In genomic region chr22:29480262-29480511, GRCh38 we compare ENCODE assay signal across 15 cellular contexts. TPM values are rescaled to one million over a fixed set of nuclear protein-coding genes. Genes with fewer than 3 reads are reported as not detected.
DNase-seq lines count a peak whose midpoint lies in the region.
"Had no signal": no experiment of that assay in that cellular context is flagged by ENCODE, and none has a peak within 500 bp of the region (broad histone marks: within the 10 kb centered on the region; RNA-seq: fewer than 3 reads in every experiment).

No MANE protein-coding gene starts in this region.

- no peaks in the 10 kb centered on the region for H4K20me1 ChIP-seq in GM23248 (ENCODE audit: insufficient read depth)

- no peaks in the 10 kb centered on the region for H3K36me3 ChIP-seq in GM23248 (ENCODE audit: low read depth)
- H3K36me3 ChIP-seq in iPS-15b (ENCODE audit: control insufficient read depth, insufficient read depth, low read length), result peaks cover 11% of the 10 kb centered on the region
- no peaks in the 10 kb centered on the region for H3K36me3 ChIP-seq in skeletal muscle satellite cell (ENCODE audit: insufficient read depth, low read length)

- H3K9me3 ChIP-seq in GM23248 (ENCODE audit: low read depth) (no peaks in the 10 kb centered on the region), iPS-15b (ENCODE audit: control insufficient read depth, insufficient read depth, low read length) (no peaks in the 10 kb centered on the region), skeletal muscle satellite cell (replicated peaks; ENCODE audit: low read length) (no peaks in the 10 kb centered on the region)

- 5 to 6% methylated on average over 29 to 39 of the region's 39 CpGs for WGBS in GM23248 (ENCODE audit: low coverage in 1 of 2, low lambda C conversion rate in 2 of 2, missing lambda C conversion rate in 2 of 2), 2 experiments

- in situ Hi-C loops in GM23248 (cut with MboI), result no loop called here

- H3K4me2 ChIP-seq in GM23248 (ENCODE audit: unreplicated experiment), result no peak overlapping the region
- H3K4me2 ChIP-seq in skeletal muscle satellite cell (ENCODE audit: low read length), result peak overlapping the region; percentile 77

- DNase-seq in GM23248 (no peak), posterior vena cava (ENCODE audit: low spot score) (no peak), SHP77 (lab: John Stamatoyannopoulos, UW) (no peak)
- no peak for DNase-seq in stimulated activated CD8-positive, alpha-beta memory T cell treated with anti-CD3 and anti-CD28 coated beads, Interleukin-4, amount 100 ng/mL, for 48 hours
- no peak for DNase-seq in activated CD4-positive, alpha-beta T cell treated with anti-CD3 and anti-CD28 coated beads, Interleukin-2, amount 50 U/mL, for 48 hours
- DNase-seq: NCI-H2171 had no signal

- no peaks in the 10 kb centered on the region for H3K79me2 ChIP-seq in GM23248 (ENCODE audit: insufficient read depth)

- peaks cover 42% of the 10 kb centered on the region for H3K27me3 ChIP-seq in GM23248 (replicated peaks; ENCODE audit: insufficient read depth)
- peaks cover 35% of the 10 kb centered on the region for H3K27me3 ChIP-seq in iPS-15b (ENCODE audit: control insufficient read depth, insufficient read depth, low read length)
- peaks cover 67% of the 10 kb centered on the region for H3K27me3 ChIP-seq in skeletal muscle satellite cell (ENCODE audit: control insufficient read depth, insufficient read depth, low read length)

- no peak overlapping the region for H3K27ac ChIP-seq in GM23248
- peak overlapping the region; percentile 55 for H3K27ac ChIP-seq in angular gyrus (ENCODE audit: low read depth, low read length)

- intact Hi-C loops in posterior vena cava (cut with DNase I), result no loop called here

- H3F3A ChIP-seq in GM23248 (ENCODE audit: insufficient read depth), result no peaks in the 10 kb centered on the region

- no peaks in the 10 kb centered on the region for H3K9me2 ChIP-seq in GM23248 (ENCODE audit: insufficient read depth)

- H3K4me1 ChIP-seq in GM23248 (ENCODE audit: insufficient read depth) (no peaks in the 10 kb centered on the region), iPS-15b (ENCODE audit: control insufficient read depth, insufficient read depth, low read length) (peaks cover 14% of the 10 kb centered on the region), skeletal muscle satellite cell (ENCODE audit: control insufficient read depth, insufficient read depth, low read length) (peaks cover 20% of the 10 kb centered on the region)

- H3K4me3 ChIP-seq in GM23248, result peak overlapping the region; percentile 49; the same call in 1 of the 2 replicates
- H3K4me3 ChIP-seq in iPS-15b (ENCODE audit: low read depth, low read length), result peak overlapping the region; percentile 74
- H3K4me3 ChIP-seq in skeletal muscle satellite cell (ENCODE audit: low read length), result peak overlapping the region; percentile 64

- H3K9ac ChIP-seq in GM23248, result no peak overlapping the region
- no peak overlapping the region for H3K9ac ChIP-seq in iPS-15b (ENCODE audit: low read depth, low read length)
- no peak overlapping the region for H3K9ac ChIP-seq in skeletal muscle satellite cell (ENCODE audit: low read depth, low read length)

- H2AFZ ChIP-seq in GM23248, result no peak overlapping the region

RNA-seq across cellular contexts. Expression of gene NEFH, which starts 0.2 kb away (rescaled TPM):
- 0.51 and 0.65 TPM in 2 replicates for total RNA-seq in GM23248 (2014; rRNA removed; shearing (Covaris generic))
- polyA plus RNA-seq in GM23248 (2016; fragmentation: Nextera tagmentation; extraction: Ambion mirVana), result 2.2 and 2.5 TPM in 2 replicates
- total RNA-seq in skeletal muscle satellite cell (2012; rRNA removed), result 0.76 and 1.1 TPM in 2 replicates
- under 1 TPM; 0.33 to 0.42 TPM for total RNA-seq in posterior vena cava
- total RNA-seq: H4 had no signal

RNA-seq across cellular contexts. Expression of gene RFPL1, which starts 41.8 kb away (rescaled TPM):
- total RNA-seq in GM23248 (2014; rRNA removed; shearing (Covaris generic)), result not detected in 2 replicates
- 0.13 TPM in 1 of 2 replicates, not detected in the other for polyA plus RNA-seq in GM23248 (2016; fragmentation: Nextera tagmentation; extraction: Ambion mirVana)
- total RNA-seq in skeletal muscle satellite cell (2012; rRNA removed), result not detected in 2 replicates
- not detected for total RNA-seq in posterior vena cava
- total RNA-seq: CD4-positive, alpha-beta memory T cell; fibroblast of lung; G401; mucosa of gallbladder; pulmonary artery endothelial cell had no signal
- polyA plus RNA-seq: CD4-positive, alpha-beta memory T cell; fibroblast of lung had no signal
